In the genomic region with DNA sequence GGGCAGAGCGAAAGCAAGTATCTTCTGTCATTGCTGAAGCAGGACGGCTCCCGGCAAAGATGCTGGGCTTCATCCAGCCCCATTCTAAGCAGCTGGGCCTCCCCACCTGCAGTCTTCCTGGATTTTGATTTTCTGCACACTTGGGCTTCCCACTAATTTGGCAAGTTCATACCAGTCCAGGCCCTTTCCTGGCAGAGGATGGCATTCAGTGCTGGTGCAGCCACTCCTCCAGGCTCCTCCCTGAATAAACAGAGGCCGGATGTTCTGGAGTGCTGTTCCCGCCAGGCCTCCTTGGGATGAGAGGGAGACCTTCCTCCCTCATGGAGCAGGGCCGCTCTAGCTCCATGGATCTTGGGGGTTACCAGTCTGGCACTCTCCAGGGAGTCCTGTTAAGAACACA, we compare ENCODE assay signal across 10 cellular contexts. TPM values are rescaled to one million over a fixed set of nuclear protein-coding genes. Genes with fewer than 3 reads are reported as not detected.
DNase-seq lines count a peak whose midpoint lies in the region; ATAC-seq, FAIRE-seq and TF ChIP-seq lines count a peak whose summit lies in the region.
"Had no signal": no experiment of that assay in that cellular context is flagged by ENCODE, and none has a peak within 500 bp of the region (broad histone marks: within the 10 kb centered on the region; RNA-seq: fewer than 3 reads in every experiment).

No MANE protein-coding gene starts in this region.

- in situ Hi-C loops in astrocyte of the spinal cord (cut with HindIII; ENCODE audit: low sequenced_read_pairs) = no loop called here

- peaks cover 56% of the 10 kb centered on the region for H3K4me1 ChIP-seq in mesodermal cell (ENCODE audit: control insufficient read depth, insufficient read depth, low read length, poor library complexity, severe bottlenecking)

- H3K27ac ChIP-seq in 22Rv1 (peak overlapping the region; percentile 77), mesodermal cell (ENCODE audit: low read depth, low read length, severe bottlenecking) (peak overlapping the region; percentile 91)

- peak; percentile 45 for DNase-seq in H7
- DNase-seq in astrocyte of the spinal cord (ENCODE audit: low read depth, low spot score) = no peak
- no peak for DNase-seq in GM19239 (ENCODE audit: insufficient read length, low spot score)
- DNase-seq in globus pallidus (ENCODE audit: low spot score) = no peak
- DNase-seq in central memory CD4-positive, alpha-beta T cell = no peak
- DNase-seq: activated gamma-delta T cell treated with Interleukin-2 at 50 U/mL for 16 hours had no signal

- H3K4me3 ChIP-seq in H7 (ENCODE audit: insufficient read depth, low read depth, low read length) (no peak overlapping the region), astrocyte of the spinal cord (ENCODE audit: low read depth, low read length) (peak overlapping the region; percentile 89), mesodermal cell (ENCODE audit: extremely low read depth, insufficient read depth, low read length, poor library complexity, severe bottlenecking) (peak overlapping the region; percentile 93)
- H3K4me3 ChIP-seq: K562 had no signal

- FAIRE-seq in GM19239 (lab: Jason Lieb, UNC) = no peak
- FAIRE-seq: K562 had no signal

- H3K27me3 ChIP-seq in H7 (ENCODE audit: control insufficient read depth, insufficient read depth, low read length) = no peaks in the 10 kb centered on the region

- H3K36me3 ChIP-seq in H7 (replicated peaks; ENCODE audit: control insufficient read depth, insufficient read depth, low read length) (peaks cover 1% of the 10 kb centered on the region; the same call in 1 of the 2 replicates), mesodermal cell (ENCODE audit: control insufficient read depth, insufficient read depth, low read length) (peaks cover 50% of the 10 kb centered on the region)

- no peaks in the 10 kb centered on the region for H3K9me3 ChIP-seq in mesodermal cell (ENCODE audit: control insufficient read depth, low read length)

- TF ChIP-seq CTCF in 22Rv1 (IDR thresholded peaks at IDR 0.05) (no peak), astrocyte of the spinal cord (IDR thresholded peaks at IDR 0.05; ENCODE audit: low read depth, low read length) (no peak)

- no peak for ATAC-seq in GM18907 (IDR thresholded peaks at IDR 0.05; ENCODE audit: unreplicated experiment)
- ATAC-seq: K562 had no signal

- 88 to 95% methylated on average over 5 of the region's 6 CpGs for WGBS in mesodermal cell (ENCODE audit: insufficient coverage in 2 of 2), 2 experiments

RNA-seq across cellular contexts. Expression of a gene that starts 3.4 kb away (rescaled TPM):
- total RNA-seq in H7 (2014; rRNA removed; shearing (Covaris generic)) = 8.4 and 8.6 TPM in 2 replicates
- 63.7 TPM for polyA plus RNA-seq in mesodermal cell (2013, experiment 1 of 2)
- 62.5 TPM for polyA plus RNA-seq in mesodermal cell (2013, experiment 2 of 2)

RNA-seq across cellular contexts. Expression of a gene that starts 57.8 kb away (rescaled TPM):
- total RNA-seq in H7 (2014; rRNA removed; shearing (Covaris generic)) = 45.4 and 65.9 TPM in 2 replicates
- polyA plus RNA-seq in mesodermal cell (2013, experiment 1 of 2) = 135 TPM
- 150 TPM for polyA plus RNA-seq in mesodermal cell (2013, experiment 2 of 2)
